9 cellular contexts compared by ENCODE assay signal in genomic region chr14:94617366-94617941, GRCh38. TPM values are rescaled to one million over a fixed set of nuclear protein-coding genes. Genes with fewer than 3 reads are reported as not detected.
"Had no signal": no experiment of that assay in that cellular context is flagged by ENCODE, and none has a peak within 500 bp of the region (broad histone marks: within the 10 kb centered on the region; RNA-seq: fewer than 3 reads in every experiment).

No MANE protein-coding gene starts in this region.

- FAIRE-seq: H1, H54, HTR-8/SVneo had no signal

- H3K4me1 Mint-ChIP-seq: IgD-negative memory B cell had no signal

- DNase-seq: H9, HCEC 1CT, KBM-7 had no signal

- H3K27ac Mint-ChIP-seq: GM23338, H9, IgD-negative memory B cell had no signal

- H3K9ac ChIP-seq: KMS-11 had no signal

- H3K4me3 Mint-ChIP-seq: GM23338, H9, IgD-negative memory B cell had no signal

- H3K27ac ChIP-seq: KMS-11 had no signal

- H3K4me3 ChIP-seq: GM23338 had no signal

RNA-seq across cellular contexts. Expression of gene SERPINA3, which starts 5.3 kb away (rescaled TPM):
- total RNA-seq: GM23338, H1, H9 had no signal
- polyA plus RNA-seq: GM23338, H1, IgD-negative memory B cell had no signal

RNA-seq across cellular contexts. Expression of gene SERPINA5, which starts 36.2 kb away (rescaled TPM):
- polyA plus RNA-seq: IgD-negative memory B cell had no signal

RNA-seq across cellular contexts. Expression of gene SERPINA4, which starts 56.2 kb away (rescaled TPM):
- total RNA-seq: GM23338, H1, H9 had no signal
- polyA plus RNA-seq: GM23338, H1, IgD-negative memory B cell had no signal
